In the genomic region with DNA sequence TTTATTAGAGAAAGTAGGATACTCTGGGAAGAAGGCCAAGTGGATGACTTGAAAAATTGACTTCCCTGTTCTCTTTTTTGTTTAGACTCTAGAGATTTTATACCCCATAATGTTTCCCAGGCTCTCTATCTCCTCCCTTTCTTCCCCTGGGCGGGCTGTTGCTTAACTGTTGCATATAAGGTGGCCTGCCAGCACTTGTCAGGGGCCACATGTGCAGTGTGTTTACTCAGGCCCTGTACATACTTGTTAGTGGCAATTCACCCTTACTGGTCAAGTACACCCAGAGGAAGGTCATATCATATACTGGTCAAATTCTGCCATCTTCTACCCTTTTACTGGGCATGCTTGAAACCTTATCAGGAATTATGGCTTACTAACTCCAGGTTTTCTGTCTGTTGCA, we compare ENCODE assay signal across 10 cellular contexts.
DNase-seq lines count a peak whose midpoint lies in the region; ATAC-seq and TF ChIP-seq lines count a peak whose summit lies in the region.
"Had no signal": no experiment of that assay in that cellular context is flagged by ENCODE, and none has a peak within 500 bp of the region (broad histone marks: within the 10 kb centered on the region; RNA-seq: fewer than 3 reads in every experiment).

No MANE protein-coding gene starts in this region.

- TF ChIP-seq CTCF in upper lobe of right lung (IDR thresholded peaks at IDR 0.05), result no peak

- H3K4me1 ChIP-seq in upper lobe of right lung, result no peaks in the 10 kb centered on the region
- H3K4me1 ChIP-seq: A549 had no signal

- H3K27ac ChIP-seq in SK-N-MC (peak overlapping the region; percentile 75), upper lobe of right lung (no peak overlapping the region)
- H3K27ac ChIP-seq: A549 had no signal

- peak; percentile 84 for ATAC-seq in left ventricle myocardium superior
- peak; percentile 66 for ATAC-seq in upper lobe of right lung
- ATAC-seq in GM18858 (IDR thresholded peaks at IDR 0.05; ENCODE audit: unreplicated experiment), result no peak

- H3K36me3 ChIP-seq in SK-N-MC (ENCODE audit: insufficient read depth, low read length), result no peaks in the 10 kb centered on the region
- no peaks in the 10 kb centered on the region for H3K36me3 ChIP-seq in upper lobe of right lung

- H3K27me3 ChIP-seq in upper lobe of right lung, result no peaks in the 10 kb centered on the region

- no peak overlapping the region for H3K9ac ChIP-seq in SK-N-MC (ENCODE audit: insufficient read length)

- no peak overlapping the region for H3K4me3 ChIP-seq in SK-N-MC
- no peak overlapping the region for H3K4me3 ChIP-seq in upper lobe of right lung
- H3K4me3 ChIP-seq: A549 had no signal

- peak; percentile 48 for DNase-seq in NCI-H748 (lab: John Stamatoyannopoulos, UW; ENCODE audit: unreplicated experiment)
- no peak for DNase-seq in NCI-H748 treated with DMSO at 0.1 percent for 48 hours (lab: John Stamatoyannopoulos, UW)
- DNase-seq in SK-N-MC (ENCODE audit: low read depth, low spot score), result no peak
- peak; percentile 52 for DNase-seq in left ventricle myocardium superior
- peak; percentile 60 for DNase-seq in upper lobe of right lung
- no peak for DNase-seq in GOT3 (lab: John Stamatoyannopoulos, UW)
- no peak for DNase-seq in NCI-H524 (lab: John Stamatoyannopoulos, UW)
- DNase-seq: hypothalamus had no signal

- H3K9me3 ChIP-seq in SK-N-MC (ENCODE audit: low read depth, low read length) (no peaks in the 10 kb centered on the region), upper lobe of right lung (no peaks in the 10 kb centered on the region)
- H3K9me3 ChIP-seq: A549 had no signal

- intact Hi-C loops in left ventricle myocardium superior (cut with micrococcal nuclease) (no loop called here), upper lobe of right lung (cut with DNase I) (no loop called here)

Comparison
In these comparisons a context has a peak if more than half of its experiments do, and no peak if none do; other contexts are left out.
1. DNase-seq: peak in NCI-H748 (single experiment), left ventricle myocardium superior (single experiment) and upper lobe of right lung (single experiment); none in NCI-H748 treated with DMSO at 0.1 percent for 48 hours (single experiment), SK-N-MC (single experiment), GOT3 (single experiment) and NCI-H524 (0 of 2).